In the genomic region with DNA sequence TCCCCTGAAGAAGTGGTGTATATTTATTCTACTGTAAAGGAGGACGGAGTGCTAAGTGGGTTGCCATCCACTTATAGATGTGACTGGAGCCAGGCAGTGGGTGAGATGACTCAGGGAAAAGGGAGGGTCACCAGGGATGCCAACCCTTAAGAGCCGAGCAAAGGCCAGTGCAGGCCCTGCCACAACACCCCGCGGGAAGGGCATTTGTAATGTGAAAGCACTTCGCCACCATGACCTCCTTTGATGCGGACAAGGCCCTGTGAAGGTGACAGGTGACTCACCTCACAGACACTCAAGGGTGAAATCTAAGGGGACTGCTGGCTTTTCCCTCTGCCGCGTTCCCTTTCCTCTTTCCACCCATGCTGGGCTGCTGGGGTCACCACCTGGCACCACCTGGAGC, we compare ENCODE assay signal across 15 cellular contexts. TPM values are rescaled to one million over a fixed set of nuclear protein-coding genes. Genes with fewer than 3 reads are reported as not detected.
A peak's percentile ranks its signal among the peaks of the same experiment; 100 is the strongest.
DNase-seq lines count a peak whose midpoint lies in the region; ATAC-seq and TF ChIP-seq lines count a peak whose summit lies in the region.
"Had no signal": no experiment of that assay in that cellular context is flagged by ENCODE, and none has a peak within 500 bp of the region (broad histone marks: within the 10 kb centered on the region; RNA-seq: fewer than 3 reads in every experiment).

No MANE protein-coding gene starts in this region.

- H3K4me1 Mint-ChIP-seq in activated T-helper 1 cell treated with anti-CD3 and anti-CD28 coated beads, Interleukin-12 subunit alpha, Interleukin-12 subunit beta, Interleukin-2, Interleukin-4 antibody, amounts not matched to agents 30 ng/mL and 10 ng/mL and 1 ng/mL, durations not matched to agents 14 hours and 24 hours and 36 hours (ENCODE audit: low read depth), result peaks cover 43% of the 10 kb centered on the region

- peak; percentile 63 for DNase-seq in activated effector memory CD4-positive, alpha-beta T cell treated with anti-CD3 and anti-CD28 coated beads, Interleukin-2, amount 50 U/mL, for 16 hours
- DNase-seq in activated effector memory CD4-positive, alpha-beta T cell treated with Interleukin-2 at 50 U/mL for 16 hours, result no peak
- DNase-seq in RWPE2 (ENCODE audit: low spot score), result no peak
- DNase-seq in left colon, result no peak
- DNase-seq in tibial artery, result no peak
- DNase-seq in activated T-helper 1 cell treated with anti-CD3 and anti-CD28 coated beads, Interleukin-12 subunit alpha, Interleukin-12 subunit beta, Interleukin-2, Interleukin-4 antibody, amounts not matched to agents 30 ng/mL and 10 ng/mL and 1 ng/mL, durations not matched to agents 14 hours and 24 hours and 36 hours (ENCODE audit: low spot score), result no peak
- DNase-seq in thyroid gland, result no peak
- DNase-seq: AML-193, MV-4-11, NCI-H2171 had no signal

- H3K4me3 ChIP-seq in RWPE2 (ENCODE audit: severe bottlenecking) (no peak overlapping the region), tibial artery (no peak overlapping the region), thyroid gland (replicated peaks in 1 of 3) (no peak overlapping the region)

- H3K27ac Mint-ChIP-seq in activated T-helper 1 cell treated with anti-CD3 and anti-CD28 coated beads, Interleukin-12 subunit alpha, Interleukin-12 subunit beta, Interleukin-2, Interleukin-4 antibody, amounts not matched to agents 30 ng/mL and 10 ng/mL and 1 ng/mL, durations not matched to agents 14 hours and 24 hours and 36 hours, result no peak overlapping the region
- H3K27ac Mint-ChIP-seq: memory B cell; T-helper 1 cell treated with Interleukin-12 subunit alpha and Interleukin-12 subunit beta and Interleukin-4 antibody, amounts not matched to agents 30 μg/mL and 1 μg/mL, for 36 hours had no signal

- TF ChIP-seq POLR2A in thyroid gland (IDR thresholded peaks at IDR 0.05), result no peak

- H3K9me3 ChIP-seq in RWPE2 (ENCODE audit: severe bottlenecking) (no peaks in the 10 kb centered on the region), tibial artery (no peaks in the 10 kb centered on the region), thyroid gland (no peaks in the 10 kb centered on the region)

- H3K27ac ChIP-seq in RWPE2 (ENCODE audit: poor library complexity, severe bottlenecking) (peak overlapping the region; percentile 43), tibial artery (peak overlapping the region; percentile 86 to 94), thyroid gland (no peak overlapping the region)

- H3K27me3 ChIP-seq in RWPE2 (ENCODE audit: insufficient read depth, poor library complexity, severe bottlenecking) (no peaks in the 10 kb centered on the region), tibial artery (no peaks in the 10 kb centered on the region), thyroid gland (no peaks in the 10 kb centered on the region)

- H3K36me3 Mint-ChIP-seq in activated T-helper 1 cell treated with anti-CD3 and anti-CD28 coated beads, Interleukin-12 subunit alpha, Interleukin-12 subunit beta, Interleukin-2, Interleukin-4 antibody, amounts not matched to agents 30 ng/mL and 10 ng/mL and 1 ng/mL, durations not matched to agents 14 hours and 24 hours and 36 hours (ENCODE audit: low read depth), result no peaks in the 10 kb centered on the region
- H3K36me3 Mint-ChIP-seq: activated naive CD4-positive, alpha-beta T cell treated with anti-CD3 and anti-CD28 coated beads, Interleukin-2, amount 50 U/mL, for 72 hours; memory B cell had no signal

- intact Hi-C loops in left colon (cut with DNase I, micrococcal nuclease), result no loop called here
- intact Hi-C loops in tibial artery (cut with DNase I; ENCODE audit: low total_unique reads), result loop anchor here (10.0 kb wide), 1 partner anchor 73 kb away; no protein-coding TSS in a partner anchor
- intact Hi-C loops in activated T-helper 1 cell treated with anti-CD3 and anti-CD28 coated beads, Interleukin-12 subunit alpha, Interleukin-12 subunit beta, Interleukin-2, Interleukin-4 antibody, amounts not matched to agents 30 ng/mL and 10 ng/mL and 1 ng/mL, durations not matched to agents 14 hours and 24 hours and 36 hours (cut with micrococcal nuclease), result loop anchor here (5.0 kb wide), 2 partner anchors 531 to 671 kb away; partner anchors contain the start of gene FOSL2
- intact Hi-C loops in thyroid gland (cut with DNase I), result no loop called here

- H3K4me1 ChIP-seq in RWPE2 (ENCODE audit: insufficient read depth, poor library complexity, severe bottlenecking) (peaks cover 19% of the 10 kb centered on the region), tibial artery (peaks cover 0 to 78% (median 38%) of the 10 kb centered on the region in 4 donors), thyroid gland (peaks cover 3 to 9% of the 10 kb centered on the region in 2 donors)

- ATAC-seq in RWPE2 (ENCODE audit: low read depth) (no peak), left colon (peak; percentile 24), GM21619 (IDR thresholded peaks at IDR 0.05; ENCODE audit: unreplicated experiment) (no peak)
- ATAC-seq: esophagus mucosa had no signal

- H3K36me3 ChIP-seq in RWPE2 (ENCODE audit: low read depth), result no peaks in the 10 kb centered on the region
- H3K36me3 ChIP-seq in tibial artery, result no peaks in the 10 kb centered on the region
- no peaks in the 10 kb centered on the region for H3K36me3 ChIP-seq in thyroid gland

- no peak overlapping the region for H3K4me3 Mint-ChIP-seq in activated T-helper 1 cell treated with anti-CD3 and anti-CD28 coated beads, Interleukin-12 subunit alpha, Interleukin-12 subunit beta, Interleukin-2, Interleukin-4 antibody, amounts not matched to agents 30 ng/mL and 10 ng/mL and 1 ng/mL, durations not matched to agents 14 hours and 24 hours and 36 hours
- H3K4me3 Mint-ChIP-seq: memory B cell; T-helper 1 cell treated with Interleukin-12 subunit alpha and Interleukin-12 subunit beta and Interleukin-4 antibody, amounts not matched to agents 30 μg/mL and 1 μg/mL, for 36 hours had no signal

- TF ChIP-seq CTCF in RWPE2 (IDR thresholded peaks at IDR 0.05; ENCODE audit: poor library complexity, severe bottlenecking) (no peak), tibial artery (IDR thresholded peaks at IDR 0.05) (no peak), thyroid gland (IDR thresholded peaks at IDR 0.05) (no peak)

- H3K9me3 Mint-ChIP-seq in activated T-helper 1 cell treated with anti-CD3 and anti-CD28 coated beads, Interleukin-12 subunit alpha, Interleukin-12 subunit beta, Interleukin-2, Interleukin-4 antibody, amounts not matched to agents 30 ng/mL and 10 ng/mL and 1 ng/mL, durations not matched to agents 14 hours and 24 hours and 36 hours, result no peaks in the 10 kb centered on the region
- H3K9me3 Mint-ChIP-seq: activated naive CD4-positive, alpha-beta T cell treated with anti-CD3 and anti-CD28 coated beads, Interleukin-2, amount 50 U/mL, for 72 hours; memory B cell; T-helper 1 cell treated with Interleukin-12 subunit alpha and Interleukin-12 subunit beta and Interleukin-4 antibody, amounts not matched to agents 30 μg/mL and 1 μg/mL, for 36 hours had no signal

- 70 to 77% methylated on average over 8 of the region's 8 CpGs for WGBS in thyroid gland, 2 donors

- H3K27me3 Mint-ChIP-seq in activated T-helper 1 cell treated with anti-CD3 and anti-CD28 coated beads, Interleukin-12 subunit alpha, Interleukin-12 subunit beta, Interleukin-2, Interleukin-4 antibody, amounts not matched to agents 30 ng/mL and 10 ng/mL and 1 ng/mL, durations not matched to agents 14 hours and 24 hours and 36 hours (ENCODE audit: insufficient read depth), result peaks cover 3% of the 10 kb centered on the region

RNA-seq across cellular contexts. Expression of gene MRPL33, which starts 50.2 kb away (rescaled TPM):
- total RNA-seq in left colon (10 to 100 TPM; 54.3 to 56.7 TPM), thyroid gland (100 to 1,000 TPM in 3 of 4 donors, 10 to 100 TPM in 1; 70.2 to 166 (median 130) TPM)
- total RNA-seq in activated T-helper 1 cell treated with anti-CD3 and anti-CD28 coated beads, Interleukin-12 subunit alpha, Interleukin-12 subunit beta, Interleukin-2, Interleukin-4 antibody, amounts not matched to agents 30 ng/mL and 10 ng/mL and 1 ng/mL, durations not matched to agents 14 hours and 24 hours and 36 hours, result 55.4 and 55.9 TPM in 2 replicates

RNA-seq across cellular contexts. Expression of gene SLC4A1AP, which starts 57.6 kb away (rescaled TPM):
- total RNA-seq in left colon (10 to 100 TPM; 14.9 to 16.6 TPM), thyroid gland (10 to 100 TPM; 16.5 to 26.6 (median 23.4) TPM)
- 29.7 and 29.8 TPM in 2 replicates for total RNA-seq in activated T-helper 1 cell treated with anti-CD3 and anti-CD28 coated beads, Interleukin-12 subunit alpha, Interleukin-12 subunit beta, Interleukin-2, Interleukin-4 antibody, amounts not matched to agents 30 ng/mL and 10 ng/mL and 1 ng/mL, durations not matched to agents 14 hours and 24 hours and 36 hours

RNA-seq across cellular contexts. Expression of gene SUPT7L, which starts 57.9 kb away (rescaled TPM):
- total RNA-seq in left colon (10 to 100 TPM; 22.3 to 23.1 TPM), thyroid gland (10 to 100 TPM; 24.9 to 38.1 (median 29.6) TPM)
- 32.5 and 35.2 TPM in 2 replicates for total RNA-seq in activated T-helper 1 cell treated with anti-CD3 and anti-CD28 coated beads, Interleukin-12 subunit alpha, Interleukin-12 subunit beta, Interleukin-2, Interleukin-4 antibody, amounts not matched to agents 30 ng/mL and 10 ng/mL and 1 ng/mL, durations not matched to agents 14 hours and 24 hours and 36 hours

Comparison
In these comparisons a context has a peak if more than half of its experiments do, and no peak if none do; other contexts are left out.
1. H3K27ac ChIP-seq: peak in RWPE2 (single experiment) and tibial artery (2 of 2); none in thyroid gland (0 of 3).
2. intact Hi-C loops: an anchor here in tibial artery (10.0 kb wide) and activated T-helper 1 cell treated with anti-CD3 and anti-CD28 coated beads, Interleukin-12 subunit alpha, Interleukin-12 subunit beta, Interleukin-2, Interleukin-4 antibody, amounts not matched to agents 30 ng/mL and 10 ng/mL and 1 ng/mL, durations not matched to agents 14 hours and 24 hours and 36 hours (5.0 kb wide); none called in left colon and thyroid gland.